In genomic region chr19:34943861-34944573, GRCh38 we compare ENCODE assay signal across 2 cellular contexts.
A peak's percentile ranks its signal among the peaks of the same experiment; 100 is the strongest.
TF ChIP-seq lines count a peak whose summit lies in the region.

No MANE protein-coding gene starts in this region.

TF ChIP-seq in HEK293, 187 proteins besides CTCF, POLR2A, EP300 and RAD21:
- TF ChIP-seq TRIM28 (IDR thresholded peaks at IDR 0.05; ENCODE audit: borderline replicate concordance, low read length) (peak; percentile 64; the same call in 1 of the 2 replicates), SETDB1 (IDR thresholded peaks at IDR 0.05; ENCODE audit: insufficient read length, low read length) (peak; percentile 90), HIC1 (tag by site-specific recombination; IDR thresholded peaks at IDR 0.05) (no peak), ZNF274 (IDR thresholded peaks at IDR 0.05; ENCODE audit: low read length) (peak; percentile 74), ZNF274 (tag by site-specific recombination; IDR thresholded peaks at IDR 0.05; ENCODE audit: borderline replicate concordance) (peak; percentile 91)

TF ChIP-seq in H1, 55 proteins besides CTCF, POLR2A, EP300 and RAD21:
- TF ChIP-seq ZNF274 (IDR thresholded peaks at IDR 0.05; ENCODE audit: borderline replicate concordance, extremely low read depth, low read length) (peak; percentile 78), CREB1 (IDR thresholded peaks at IDR 0.05) (no peak), RBBP5 (IDR thresholded peaks at IDR 0.05; ENCODE audit: borderline replicate concordance, low read depth, low read length) (no peak), SP4 (IDR thresholded peaks at IDR 0.05; ENCODE audit: low read length) (no peak)
